9 cellular contexts compared by ENCODE assay signal in genomic region chr3:4290272-4290893, GRCh38. TPM values are rescaled to one million over a fixed set of nuclear protein-coding genes. Genes with fewer than 3 reads are reported as not detected.
DNase-seq lines count a peak whose midpoint lies in the region; ATAC-seq and TF ChIP-seq lines count a peak whose summit lies in the region.
"Had no signal": no experiment of that assay in that cellular context is flagged by ENCODE, and none has a peak within 500 bp of the region (broad histone marks: within the 10 kb centered on the region; RNA-seq: fewer than 3 reads in every experiment).

No MANE protein-coding gene starts in this region.

- no peak overlapping the region for H3K9ac ChIP-seq in smooth muscle cell (ENCODE audit: low read depth)

- H3K9me3 ChIP-seq in left ventricle myocardium inferior (replicated peaks) (no peaks in the 10 kb centered on the region), smooth muscle cell (replicated peaks; ENCODE audit: low read depth) (no peaks in the 10 kb centered on the region)
- H3K9me3 ChIP-seq: SJSA1 had no signal

- no peak overlapping the region for H3K27ac Mint-ChIP-seq in activated naive CD4-positive, alpha-beta T cell treated with anti-CD3 and anti-CD28 coated beads for 36 hours

- no peaks in the 10 kb centered on the region for H3K27me3 Mint-ChIP-seq in activated naive CD4-positive, alpha-beta T cell treated with anti-CD3 and anti-CD28 coated beads for 36 hours (ENCODE audit: low read depth)

- no peaks in the 10 kb centered on the region for H4K20me1 ChIP-seq in smooth muscle cell (ENCODE audit: low read depth)

- intact Hi-C loops in activated naive CD4-positive, alpha-beta T cell treated with anti-CD3 and anti-CD28 coated beads for 36 hours (cut with micrococcal nuclease): loop anchor here (1.0 to 5.0 kb wide), 4 partner anchors 292 to 1094 kb away; no protein-coding TSS in a partner anchor
- intact Hi-C loops in left ventricle myocardium inferior (cut with micrococcal nuclease): no loop called here

- H3K9me3 Mint-ChIP-seq in activated naive CD4-positive, alpha-beta T cell treated with anti-CD3 and anti-CD28 coated beads for 36 hours: no peaks in the 10 kb centered on the region

- H3K36me3 ChIP-seq in left ventricle myocardium inferior: no peaks in the 10 kb centered on the region
- H3K36me3 ChIP-seq in smooth muscle cell (ENCODE audit: low read depth): no peaks in the 10 kb centered on the region
- H3K36me3 ChIP-seq: SJSA1 had no signal

- H3K4me3 ChIP-seq in left ventricle myocardium inferior: no peak overlapping the region
- H3K4me3 ChIP-seq in smooth muscle cell: no peak overlapping the region
- H3K4me3 ChIP-seq: SJSA1 had no signal

- H3K27me3 ChIP-seq in left ventricle myocardium inferior (ENCODE audit: low read depth) (no peaks in the 10 kb centered on the region), smooth muscle cell (ENCODE audit: low read depth) (no peaks in the 10 kb centered on the region)
- H3K27me3 ChIP-seq: SJSA1 had no signal

- H3K4me3 Mint-ChIP-seq in activated naive CD4-positive, alpha-beta T cell treated with anti-CD3 and anti-CD28 coated beads for 36 hours: no peak overlapping the region

- H3K27ac ChIP-seq in left ventricle myocardium inferior (replicated peaks): no peak overlapping the region
- no peak overlapping the region for H3K27ac ChIP-seq in smooth muscle cell (ENCODE audit: low read depth)
- H3K27ac ChIP-seq: SJSA1 had no signal

- ATAC-seq in HG02588 (IDR thresholded peaks at IDR 0.05; ENCODE audit: unreplicated experiment): peak; percentile 65

- TF ChIP-seq CTCF in GM10266 (IDR thresholded peaks at IDR 0.05; ENCODE audit: control insufficient read depth, insufficient read depth, low read depth, missing control alignments) (peak; percentile 84), left ventricle myocardium inferior (IDR thresholded peaks at IDR 0.05; ENCODE audit: borderline replicate concordance) (peak; percentile 98), smooth muscle cell (IDR thresholded peaks at IDR 0.05; ENCODE audit: borderline replicate concordance, insufficient read depth, poor library complexity, severe bottlenecking) (peak; percentile 94)

- CTCF ChIA-PET in activated naive CD4-positive, alpha-beta T cell treated with anti-CD3 and anti-CD28 coated beads for 36 hours (lab: Charles Lee): interaction anchor here (0.6 to 1.7 kb wide), 12 partner anchors 9 to 1092 kb away, joined by 3 to 11 read pairs (median 4); no protein-coding TSS in a partner anchor

- DNase-seq in AG20443 (ENCODE audit: low spot score) (peak; percentile 53), GM10266 (ENCODE audit: extremely low spot score) (peak; percentile 20), NCI-H1417 treated with DMSO at 0.1 percent for 48 hours (lab: John Stamatoyannopoulos, UW) (peak; percentile 12), left ventricle myocardium inferior (no peak), smooth muscle cell (lab: John Stamatoyannopoulos, UW; ENCODE audit: unreplicated experiment) (no peak), GOT3 (lab: John Stamatoyannopoulos, UW) (no peak)
- peak; percentile 56 for DNase-seq in activated naive CD4-positive, alpha-beta T cell treated with anti-CD3 and anti-CD28 coated beads for 36 hours

- H2AFZ ChIP-seq in smooth muscle cell (ENCODE audit: low read depth): no peak overlapping the region

- no peaks in the 10 kb centered on the region for H3K4me1 ChIP-seq in left ventricle myocardium inferior
- no peaks in the 10 kb centered on the region for H3K4me1 ChIP-seq in smooth muscle cell (ENCODE audit: low read depth)
- H3K4me1 ChIP-seq: SJSA1 had no signal

- WGBS in smooth muscle cell (ENCODE audit: low lambda C conversion rate): 14% methylated on average over 5 of the region's 5 CpGs

- H3K4me2 ChIP-seq in smooth muscle cell: no peak overlapping the region

- H3F3A ChIP-seq in smooth muscle cell (ENCODE audit: low read depth): peaks cover 3% of the 10 kb centered on the region

- peaks cover 12% of the 10 kb centered on the region for H3K4me1 Mint-ChIP-seq in activated naive CD4-positive, alpha-beta T cell treated with anti-CD3 and anti-CD28 coated beads for 36 hours (ENCODE audit: low read depth)

- no peaks in the 10 kb centered on the region for H3K79me2 ChIP-seq in smooth muscle cell (ENCODE audit: low read depth)

- H3K36me3 Mint-ChIP-seq in activated naive CD4-positive, alpha-beta T cell treated with anti-CD3 and anti-CD28 coated beads for 36 hours (ENCODE audit: low read depth): no peaks in the 10 kb centered on the region

RNA-seq across cellular contexts. Expression of gene SETMAR, which starts 12.8 kb away (rescaled TPM):
- 10 to 100 TPM; 11.6 to 12.6 TPM for total RNA-seq in activated naive CD4-positive, alpha-beta T cell treated with anti-CD3 and anti-CD28 coated beads for 36 hours
- 16.6 TPM for total RNA-seq in left ventricle myocardium inferior
- total RNA-seq in smooth muscle cell: 6.2 and 12.9 TPM in 2 replicates
- 7.8 and 8.9 TPM in 2 replicates for polyA plus RNA-seq in smooth muscle cell

Comparison
In these comparisons a context has a peak if more than half of its experiments do, and no peak if none do; other contexts are left out.
1. DNase-seq: peak in AG20443 (single experiment), GM10266 (single experiment), NCI-H1417 treated with DMSO at 0.1 percent for 48 hours (single experiment) and activated naive CD4-positive, alpha-beta T cell treated with anti-CD3 and anti-CD28 coated beads for 36 hours (single experiment); none in left ventricle myocardium inferior (single experiment), smooth muscle cell (single experiment) and GOT3 (single experiment).
2. Peak in every context shown above with its lines, with median percentiles within 50 percentile points of each other: CTCF ChIP-seq.